Comparison of ENCODE assay signal across 8 cellular contexts in genomic region chr22:26360169-26360885, GRCh38.
A peak's percentile ranks its signal among the peaks of the same experiment; 100 is the strongest.
DNase-seq lines count a peak whose midpoint lies in the region; ATAC-seq and TF ChIP-seq lines count a peak whose summit lies in the region.

No MANE protein-coding gene starts in this region.

- no peak overlapping the region for H3K27ac Mint-ChIP-seq in mesothelial cell of epicardium

- H3K27me3 Mint-ChIP-seq in mesothelial cell of epicardium (ENCODE audit: low read depth) = peaks cover 13% of the 10 kb centered on the region

- H3K4me1 Mint-ChIP-seq in mesothelial cell of epicardium = peaks cover 8% of the 10 kb centered on the region

- no peak for ATAC-seq in GM19455 (IDR thresholded peaks at IDR 0.05; ENCODE audit: unreplicated experiment)

- H3K9me3 Mint-ChIP-seq in mesothelial cell of epicardium = no peaks in the 10 kb centered on the region

- DNase-seq in CD1c-positive myeloid dendritic cell (ENCODE audit: extremely low spot score) (peak; percentile 85), HS-27A (ENCODE audit: low read depth) (peak; percentile 45), NOMO-1 treated with dmso at 0.1 percent for 144 hours (lab: John Stamatoyannopoulos, UW; ENCODE audit: unreplicated experiment) (peak; percentile 10), epidermal melanocyte (ENCODE audit: insufficient read length, low spot score) (peak; percentile 43), mesothelial cell of epicardium (ENCODE audit: low spot score in 2 of 2, unreplicated experiment in 2 of 2) (peak; percentile 29 to 78)
- peak; percentile 23 for DNase-seq in activated CD8-positive, alpha-beta memory T cell treated with anti-CD3 and anti-CD28 coated beads, Interleukin-2, amount 50 U/mL, for 24 hours (ENCODE audit: extremely low read depth)
- DNase-seq in stimulated activated CD8-positive, alpha-beta memory T cell treated with anti-CD3 and anti-CD28 coated beads, Interleukin-15, amount 100 ng/mL, for 48 hours (ENCODE audit: low read depth in 2 of 2) = peak; percentile 20 to 34

- TF ChIP-seq CTCF in mesothelial cell of epicardium (IDR thresholded peaks at IDR 0.05; ENCODE audit: unreplicated experiment) = peak; percentile 98

- no peaks in the 10 kb centered on the region for H3K36me3 Mint-ChIP-seq in mesothelial cell of epicardium

- peak overlapping the region; percentile 48 for H3K4me3 Mint-ChIP-seq in mesothelial cell of epicardium

Comparison
In these comparisons a context has a peak if more than half of its experiments do, and no peak if none do; other contexts are left out.
1. DNase-seq: peak in every context shown above with its lines; median percentile 85 in CD1c-positive myeloid dendritic cell; 54 in mesothelial cell of epicardium; 45 in HS-27A; 43 in epidermal melanocyte; 27 in stimulated activated CD8-positive, alpha-beta memory T cell treated with anti-CD3 and anti-CD28 coated beads, Interleukin-15, amount 100 ng/mL, for 48 hours; 23 in activated CD8-positive, alpha-beta memory T cell treated with anti-CD3 and anti-CD28 coated beads, Interleukin-2, amount 50 U/mL, for 24 hours; 10 in NOMO-1 treated with dmso at 0.1 percent for 144 hours.